8 cellular contexts compared by ENCODE assay signal in the genomic region with DNA sequence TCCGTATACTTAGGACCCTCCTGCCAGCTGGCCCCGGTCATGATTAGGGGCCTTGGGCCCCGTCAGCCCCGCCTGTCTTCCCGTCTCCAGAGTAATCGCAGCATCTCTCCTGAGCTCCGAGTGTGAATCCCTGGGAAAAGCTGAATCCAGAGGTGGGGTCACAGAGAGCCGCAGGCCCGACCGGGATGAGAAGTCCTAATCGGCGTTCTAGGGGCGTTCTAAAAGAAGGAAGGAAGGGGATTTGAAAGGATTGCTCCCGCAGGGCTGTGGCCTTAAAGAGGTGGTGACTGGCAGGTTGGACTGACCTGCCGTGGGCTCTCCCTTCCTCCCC.
DNase-seq lines count a peak whose midpoint lies in the region; ATAC-seq, FAIRE-seq and TF ChIP-seq lines count a peak whose summit lies in the region.

No MANE protein-coding gene starts in this region.

- no peaks in the 10 kb centered on the region for H3K27me3 ChIP-seq in muscle layer of duodenum (ENCODE audit: low read depth, low read length)

- no peaks in the 10 kb centered on the region for H3K9me3 ChIP-seq in muscle layer of duodenum (ENCODE audit: control insufficient read depth in 1 of 2, low read length in 2 of 2)

- peaks cover 4 to 6% of the 10 kb centered on the region in 2 donors for H3K36me3 ChIP-seq in muscle layer of duodenum (ENCODE audit: control insufficient read depth in 1 of 2, insufficient read depth in 2 of 2, low read length in 2 of 2)

- ATAC-seq in GM19455 (IDR thresholded peaks at IDR 0.05; ENCODE audit: unreplicated experiment) (peak; percentile 7), GM19463 (IDR thresholded peaks at IDR 0.05; ENCODE audit: unreplicated experiment) (no peak)

- no peak for FAIRE-seq in D721Med (lab: Jason Lieb, UNC)

- H3K4me3 ChIP-seq in muscle layer of duodenum (ENCODE audit: low read depth in 1 of 2, low read length in 2 of 2): peak overlapping the region; percentile 84 to 89

- H3K4me1 ChIP-seq in muscle layer of duodenum (ENCODE audit: control insufficient read depth in 1 of 2, insufficient read depth in 2 of 2, low read length in 2 of 2): peaks cover 0 to 22% of the 10 kb centered on the region in 2 donors

- H3K27ac ChIP-seq in cingulate gyrus (ENCODE audit: low read depth, low read length) (peak overlapping the region; percentile 93), muscle layer of duodenum (ENCODE audit: low read length) (peak overlapping the region; percentile 92)

- no peak for TF ChIP-seq CTCF in D721Med (IDR thresholded peaks at IDR 0.05; ENCODE audit: insufficient read depth, missing control alignments)

- DNase-seq in NCI-H526 treated with DMSO at 0.1 percent for 48 hours (lab: John Stamatoyannopoulos, UW): peak; percentile 35
- no peak for DNase-seq in islet precursor cell
- DNase-seq in COLO829 (ENCODE audit: low spot score): no peak
- no peak for DNase-seq in D721Med (ENCODE audit: insufficient read length, low spot score)
